ENCODE assay signal across 8 cellular contexts in the genomic region with DNA sequence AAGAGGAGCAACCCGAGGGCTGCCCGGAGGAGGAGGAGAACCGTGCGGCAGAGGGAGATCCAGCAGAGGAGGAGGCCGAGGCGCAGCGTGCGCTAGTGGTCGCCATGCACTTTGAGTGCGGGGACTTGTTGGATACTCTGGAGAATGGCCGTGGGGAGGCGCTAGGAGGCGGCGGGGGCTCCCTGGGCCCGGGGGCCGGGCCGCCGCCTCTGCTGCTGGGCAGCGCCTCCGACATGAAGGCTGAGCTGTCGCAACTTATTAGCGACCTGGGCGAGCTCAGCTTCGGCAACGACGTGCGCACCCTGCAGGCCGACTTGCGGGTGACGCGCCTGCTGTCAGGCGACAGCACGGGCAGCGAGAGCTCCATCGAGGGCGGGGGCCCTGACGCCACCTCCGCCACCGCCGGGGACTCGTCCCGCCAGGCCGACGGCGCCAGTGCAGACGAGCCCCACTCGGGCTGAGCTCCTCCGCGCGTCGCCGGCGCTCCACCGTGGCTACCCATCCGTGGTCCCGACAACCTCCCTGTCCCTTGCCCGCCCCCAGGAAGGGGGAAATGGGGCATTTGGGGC. TPM values are rescaled to one million over a fixed set of nuclear protein-coding genes. Genes with fewer than 3 reads are reported as not detected.
DNase-seq lines count a peak whose midpoint lies in the region; ATAC-seq and TF ChIP-seq lines count a peak whose summit lies in the region.

No MANE protein-coding gene starts in this region.

- H3K27ac Mint-ChIP-seq in osteocyte (ENCODE audit: unreplicated experiment) = peak overlapping the region; percentile 81

- H3K4me1 ChIP-seq in OCI-LY1 (ENCODE audit: insufficient read depth, low read length, severe bottlenecking) (peaks cover 75% of the 10 kb centered on the region), tibial artery (peaks cover 0 to 42% (median 31%) of the 10 kb centered on the region in 4 donors)

- peak overlapping the region; percentile 52; the same call in 1 of the 2 replicates for H3K9ac ChIP-seq in OCI-LY1 (ENCODE audit: low read length)

- H3K4me3 Mint-ChIP-seq in osteocyte (ENCODE audit: unreplicated experiment) = peak overlapping the region; percentile 94

- H3K9me3 ChIP-seq in OCI-LY1 (ENCODE audit: low read length) (no peaks in the 10 kb centered on the region), tibial artery (no peaks in the 10 kb centered on the region)

- H3K79me2 ChIP-seq in OCI-LY1 (ENCODE audit: insufficient read depth, low read length) = no peaks in the 10 kb centered on the region

- peaks cover 10% of the 10 kb centered on the region for H3F3A ChIP-seq in OCI-LY1 (ENCODE audit: insufficient read depth, low read length)

- H3K27ac ChIP-seq in OCI-LY1 (ENCODE audit: low read depth, low read length, poor library complexity, severe bottlenecking) = peak overlapping the region; percentile 77
- H3K27ac ChIP-seq in tibial artery = peak overlapping the region in 1 of 2 donors; percentile 42

- no peaks in the 10 kb centered on the region for H3K9me3 Mint-ChIP-seq in osteocyte (ENCODE audit: unreplicated experiment)

- H3K4me3 ChIP-seq in OCI-LY1 (ENCODE audit: low read depth, low read length, poor library complexity, severe bottlenecking) (peak overlapping the region; percentile 54), tibial artery (peak overlapping the region; percentile 55 to 59)

- no peaks in the 10 kb centered on the region for H4K20me1 ChIP-seq in OCI-LY1 (ENCODE audit: insufficient read depth, low read length)

- H3K4me1 Mint-ChIP-seq in osteocyte (ENCODE audit: unreplicated experiment) = peaks cover 54% of the 10 kb centered on the region

- DNase-seq in EL (peak; percentile 72), germinal center (ENCODE audit: low spot score) (peak; percentile 87), osteocyte (ENCODE audit: extremely low spot score, unreplicated experiment) (peak; percentile 87), tibial artery (peak; percentile 46 to 75)
- DNase-seq in activated effector memory CD4-positive, alpha-beta T cell treated with Interleukin-2 at 50 U/mL for 16 hours = peak; percentile 57

- TF ChIP-seq CTCF in OCI-LY1 (IDR thresholded peaks at IDR 0.05; ENCODE audit: low read length) = peak; percentile 54
- peak; percentile 53 for TF ChIP-seq CTCF in osteocyte (IDR thresholded peaks at IDR 0.05)
- peak in 1 of 2 experiments; percentile 19 for TF ChIP-seq CTCF in tibial artery (IDR thresholded peaks at IDR 0.05)

- peak; percentile 44 for ATAC-seq in HG02642 (IDR thresholded peaks at IDR 0.05; ENCODE audit: poor library complexity, unreplicated experiment)
- ATAC-seq in GM21367 (IDR thresholded peaks at IDR 0.05; ENCODE audit: unreplicated experiment) = no peak

- intact Hi-C loops in tibial artery (cut with DNase I; ENCODE audit: low total_unique reads) = no loop called here

- H3K27me3 ChIP-seq in OCI-LY1 (ENCODE audit: insufficient read depth, low read length) (peaks cover 13% of the 10 kb centered on the region; the same call in 1 of the 2 replicates), tibial artery (peaks cover 0 to 14% of the 10 kb centered on the region in 2 donors)

- no peak overlapping the region for H2AFZ ChIP-seq in OCI-LY1 (ENCODE audit: low read length)

- H3K36me3 Mint-ChIP-seq in osteocyte (ENCODE audit: unreplicated experiment) = peaks cover 8% of the 10 kb centered on the region

- peak overlapping the region; percentile 69 for H3K4me2 ChIP-seq in OCI-LY1 (ENCODE audit: low read length)

- H3K36me3 ChIP-seq in OCI-LY1 (ENCODE audit: insufficient read depth, low read length) (no peaks in the 10 kb centered on the region), tibial artery (no peaks in the 10 kb centered on the region)

- H3K27me3 Mint-ChIP-seq in osteocyte (ENCODE audit: unreplicated experiment) = no peaks in the 10 kb centered on the region

- H3K9me2 ChIP-seq in OCI-LY1 (ENCODE audit: low read depth, low read length) = no peaks in the 10 kb centered on the region

RNA-seq across cellular contexts. Expression of a gene that starts 2.0 kb away (rescaled TPM):
- total RNA-seq in osteocyte = 38.2 and 38.6 TPM in 2 replicates

RNA-seq across cellular contexts. Expression of a gene that starts 15.7 kb away (rescaled TPM):
- 29.7 and 33.3 TPM in 2 replicates for total RNA-seq in osteocyte

RNA-seq across cellular contexts. Expression of a gene that starts 54.5 kb away (rescaled TPM):
- total RNA-seq in osteocyte = 27.9 and 34.2 TPM in 2 replicates
